In the genomic region with DNA sequence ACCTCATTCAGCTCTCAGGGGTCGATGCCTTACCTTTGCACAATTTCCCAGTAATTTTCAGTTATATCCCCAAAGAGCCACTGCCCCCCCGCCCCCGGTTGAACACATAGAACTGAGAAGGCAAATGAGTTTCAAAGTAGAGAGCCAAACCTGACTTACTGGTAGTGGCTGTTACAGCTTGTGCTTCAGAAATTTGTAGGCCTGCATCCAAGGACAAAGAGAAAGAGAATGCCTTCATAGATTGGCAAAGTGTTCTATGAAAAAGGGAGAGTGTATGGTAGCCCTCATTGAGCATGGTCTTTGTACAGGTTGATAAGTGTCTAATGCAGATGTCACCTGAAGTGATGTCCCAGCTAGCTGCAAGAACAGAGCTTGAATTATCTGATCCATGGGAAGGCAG, we compare ENCODE assay signal across 30 cellular contexts. TPM values are rescaled to one million over a fixed set of nuclear protein-coding genes. Genes with fewer than 3 reads are reported as not detected.
"Had no signal": no experiment of that assay in that cellular context is flagged by ENCODE, and none has a peak within 500 bp of the region (broad histone marks: within the 10 kb centered on the region; RNA-seq: fewer than 3 reads in every experiment).

No MANE protein-coding gene starts in this region.

- ATAC-seq: activated CD4-positive, alpha-beta T cell treated with anti-CD3 and anti-CD28 coated beads for 36 hours; activated CD8-positive, alpha-beta memory T cell treated with anti-CD3 and anti-CD28 coated beads, Interleukin-2, amount 10 ng/mL, durations not matched to agents 7 days and 5 days; activated CD8-positive, alpha-beta T cell treated with anti-CD3 and anti-CD28 coated beads, Interleukin-2, amount 10 ng/mL, durations not matched to agents 7 days and 5 days; activated naive CD8-positive, alpha-beta T cell treated with anti-CD3 and anti-CD28 coated beads, Interleukin-2, amount 50 U/mL, for 24 hours; effector memory CD8-positive, alpha-beta T cell; foreskin keratinocyte; gastroesophageal sphincter had no signal

- DNase-seq: activated CD4-positive, alpha-beta memory T cell treated with anti-CD3 and anti-CD28 coated beads for 36 hours; activated CD4-positive, alpha-beta T cell treated with anti-CD3 and anti-CD28 coated beads for 36 hours; activated CD4-positive, alpha-beta T cell treated with anti-CD3 and anti-CD28 coated beads, Interleukin-2, amount 10 ng/mL, durations not matched to agents 24 days and 14 days; activated CD4-positive, CD25-positive, alpha-beta regulatory T cell; activated CD4-positive, CD25-positive, alpha-beta regulatory T cell treated with anti-CD3 and anti-CD28 coated beads, Interleukin-2, amount 50 U/mL, for 72 hours; activated CD8-positive, alpha-beta memory T cell treated with anti-CD3 and anti-CD28 coated beads, Interleukin-2, amount 10 ng/mL, durations not matched to agents 7 days and 5 days; activated CD8-positive, alpha-beta memory T cell treated with anti-CD3 and anti-CD28 coated beads, Interleukin-2, amount 50 U/mL, for 4 hours; activated CD8-positive, alpha-beta T cell treated with anti-CD3 and anti-CD28 coated beads, Interleukin-2, amount 10 ng/mL, durations not matched to agents 7 days and 5 days; activated effector memory CD4-positive, alpha-beta T cell treated with anti-CD3 and anti-CD28 coated beads, Interleukin-2, amount 50 U/mL, for 16 hours; activated naive CD4-positive, alpha-beta T cell treated with anti-CD3 and anti-CD28 coated beads for 36 hours; activated naive CD8-positive, alpha-beta T cell treated with anti-CD3 and anti-CD28 coated beads for 36 hours; activated naive CD8-positive, alpha-beta T cell treated with anti-CD3 and anti-CD28 coated beads, Interleukin-2, amount 50 U/mL, for 24 hours; activated T-cell treated with anti-CD3 and anti-CD28 coated beads, Interleukin-2, amount 50 U/mL, for 1 hour; activated T-cell treated with anti-CD3 and anti-CD28 coated beads, Interleukin-2, amount 50 U/mL, for 48 hours; adrenal gland; effector CD4-positive, alpha-beta T cell; effector memory CD8-positive, alpha-beta T cell; erythroblast; foreskin keratinocyte; T-helper 2 cell had no signal

- H3K9me3 ChIP-seq: adrenal gland, ascending aorta, breast epithelium, esophagus muscularis mucosa, gastroesophageal sphincter had no signal

- H3K4me1 ChIP-seq: adrenal gland, breast epithelium had no signal

- H3K27ac ChIP-seq: adrenal gland, ascending aorta, breast epithelium, cardiac muscle cell, coronary artery, esophagus muscularis mucosa, foreskin keratinocyte, gastroesophageal sphincter had no signal

- H3K27me3 ChIP-seq: adrenal gland, ascending aorta, breast epithelium, cardiac muscle cell, esophagus muscularis mucosa, foreskin keratinocyte, gastroesophageal sphincter had no signal

- H3K36me3 ChIP-seq: adrenal gland, ascending aorta, breast epithelium, esophagus muscularis mucosa, gastroesophageal sphincter had no signal

- H3K4me3 ChIP-seq: adrenal gland, ascending aorta, breast epithelium, cardiac muscle cell, coronary artery, esophagus muscularis mucosa, gastroesophageal sphincter had no signal

RNA-seq across cellular contexts. Expression of gene SEMA6D, which starts 13.9 kb away (rescaled TPM):
- total RNA-seq: activated CD4-positive, alpha-beta memory T cell treated with anti-CD3 and anti-CD28 coated beads for 36 hours; activated CD4-positive, alpha-beta T cell treated with anti-CD3 and anti-CD28 coated beads for 36 hours; activated CD4-positive, alpha-beta T cell treated with anti-CD3 and anti-CD28 coated beads, Interleukin-2, amount 10 ng/mL, durations not matched to agents 24 days and 14 days; activated CD8-positive, alpha-beta memory T cell treated with anti-CD3 and anti-CD28 coated beads for 36 hours; activated CD8-positive, alpha-beta memory T cell treated with anti-CD3 and anti-CD28 coated beads, Interleukin-2, amount 10 ng/mL, durations not matched to agents 7 days and 5 days; activated CD8-positive, alpha-beta T cell treated with anti-CD3 and anti-CD28 coated beads, Interleukin-2, amount 10 ng/mL, durations not matched to agents 7 days and 5 days; activated naive CD4-positive, alpha-beta T cell treated with anti-CD3 and anti-CD28 coated beads for 36 hours; activated naive CD8-positive, alpha-beta T cell treated with anti-CD3 and anti-CD28 coated beads for 36 hours; activated T-helper 1 cell treated with anti-CD3 and anti-CD28 coated beads, Interleukin-12 subunit alpha, Interleukin-12 subunit beta, Interleukin-2, Interleukin-4 antibody, amounts not matched to agents 30 ng/mL and 10 ng/mL and 1 ng/mL, durations not matched to agents 14 hours and 24 hours and 36 hours; activated T-helper 2 cell treated with anti-CD3 and anti-CD28 coated beads, Interferon-gamma antibody, Interleukin-2, Interleukin-4, amounts not matched to agents 10 μg/mL and 5 μg/mL and 100 μg/mL, durations not matched to agents 14 hours and 24 hours and 36 hours; T-helper 1 cell treated with Interleukin-12 subunit alpha and Interleukin-12 subunit beta and Interleukin-4 antibody, amounts not matched to agents 30 ng/mL and 1 ng/mL, for 36 hours had no signal
